ENCODE assay signal across 1 cellular context in genomic region chr20:33727806-33728205, GRCh38.
TF ChIP-seq lines count a peak whose summit lies in the region.

No MANE protein-coding gene starts in this region.

TF ChIP-seq in K562, 482 proteins besides CTCF, POLR2A, EP300 and RAD21:
- TF ChIP-seq SPI1 (IDR thresholded peaks at IDR 0.05; ENCODE audit: borderline replicate concordance, low read depth, low read length) (0 out of 2 replicates have a peak, but pooled peaks have one; percentile 17), PHF8 (IDR thresholded peaks at IDR 0.05; ENCODE audit: borderline replicate concordance, low read length) (no peak)
